Comparison of ENCODE assay signal across 1 cellular context in genomic region chr10:15196335-15196834, GRCh38.
TF ChIP-seq lines count a peak whose summit lies in the region.

No MANE protein-coding gene starts in this region.

TF ChIP-seq in SK-N-SH, 30 proteins besides CTCF, POLR2A, EP300 and RAD21 (continued from another document):
- no peak for TF ChIP-seq EZH2phosphoT487 (IDR thresholded peaks at IDR 0.05; ENCODE audit: borderline replicate concordance, low read depth)
- no peak for TF ChIP-seq USF1 (IDR thresholded peaks at IDR 0.05; ENCODE audit: borderline replicate concordance, low read depth)
- TF ChIP-seq, protein P1, sequence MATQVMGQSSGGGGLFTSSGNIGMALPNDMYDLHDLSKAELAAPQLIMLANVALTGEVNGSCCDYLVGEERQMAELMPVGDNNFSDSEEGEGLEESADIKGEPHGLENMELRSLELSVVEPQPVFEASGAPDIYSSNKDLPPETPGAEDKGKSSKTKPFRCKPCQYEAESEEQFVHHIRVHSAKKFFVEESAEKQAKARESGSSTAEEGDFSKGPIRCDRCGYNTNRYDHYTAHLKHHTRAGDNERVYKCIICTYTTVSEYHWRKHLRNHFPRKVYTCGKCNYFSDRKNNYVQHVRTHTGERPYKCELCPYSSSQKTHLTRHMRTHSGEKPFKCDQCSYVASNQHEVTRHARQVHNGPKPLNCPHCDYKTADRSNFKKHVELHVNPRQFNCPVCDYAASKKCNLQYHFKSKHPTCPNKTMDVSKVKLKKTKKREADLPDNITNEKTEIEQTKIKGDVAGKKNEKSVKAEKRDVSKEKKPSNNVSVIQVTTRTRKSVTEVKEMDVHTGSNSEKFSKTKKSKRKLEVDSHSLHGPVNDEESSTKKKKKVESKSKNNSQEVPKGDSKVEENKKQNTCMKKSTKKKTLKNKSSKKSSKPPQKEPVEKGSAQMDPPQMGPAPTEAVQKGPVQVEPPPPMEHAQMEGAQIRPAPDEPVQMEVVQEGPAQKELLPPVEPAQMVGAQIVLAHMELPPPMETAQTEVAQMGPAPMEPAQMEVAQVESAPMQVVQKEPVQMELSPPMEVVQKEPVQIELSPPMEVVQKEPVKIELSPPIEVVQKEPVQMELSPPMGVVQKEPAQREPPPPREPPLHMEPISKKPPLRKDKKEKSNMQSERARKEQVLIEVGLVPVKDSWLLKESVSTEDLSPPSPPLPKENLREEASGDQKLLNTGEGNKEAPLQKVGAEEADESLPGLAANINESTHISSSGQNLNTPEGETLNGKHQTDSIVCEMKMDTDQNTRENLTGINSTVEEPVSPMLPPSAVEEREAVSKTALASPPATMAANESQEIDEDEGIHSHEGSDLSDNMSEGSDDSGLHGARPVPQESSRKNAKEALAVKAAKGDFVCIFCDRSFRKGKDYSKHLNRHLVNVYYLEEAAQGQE (IDR thresholded peaks at IDR 0.05; ENCODE audit: low read depth, low read length) = no peak
- TF ChIP-seq SMC3 (IDR thresholded peaks at IDR 0.05; ENCODE audit: low read depth, low read length) = no peak
- no peak for TF ChIP-seq FOXM1 (IDR thresholded peaks at IDR 0.05; ENCODE audit: low read depth)
- no peak for TF ChIP-seq USF2 (IDR thresholded peaks at IDR 0.05; ENCODE audit: borderline replicate concordance, low read depth, low read length)
- TF ChIP-seq NRF1 (IDR thresholded peaks at IDR 0.05; ENCODE audit: low read depth, low read length) = no peak
- no peak for TF ChIP-seq MXI1 (IDR thresholded peaks at IDR 0.05; ENCODE audit: low read depth, low read length)
- TF ChIP-seq ELF1 (IDR thresholded peaks at IDR 0.05) = no peak
- TF ChIP-seq RFX5 (IDR thresholded peaks at IDR 0.05; ENCODE audit: low read length) = no peak
- TF ChIP-seq PBX3 (IDR thresholded peaks at IDR 0.05) = no peak
- no peak for TF ChIP-seq FOSL2 (IDR thresholded peaks at IDR 0.05; ENCODE audit: borderline replicate concordance, low read depth)
- TF ChIP-seq TAF1 (IDR thresholded peaks at IDR 0.05; ENCODE audit: borderline replicate concordance, low read depth, low read length) = no peak
- no peak for TF ChIP-seq TEAD4 (IDR thresholded peaks at IDR 0.05; ENCODE audit: borderline replicate concordance, insufficient read depth)
- no peak for TF ChIP-seq JUND (IDR thresholded peaks at IDR 0.05)
